Comparison of ENCODE assay signal across 8 cellular contexts in genomic region chr22:36363378-36363931, GRCh38.
A peak's percentile ranks its signal among the peaks of the same experiment; 100 is the strongest.
DNase-seq lines count a peak whose midpoint lies in the region; ATAC-seq and TF ChIP-seq lines count a peak whose summit lies in the region.

No MANE protein-coding gene starts in this region.

- H3K9ac ChIP-seq in iPS-20b (ENCODE audit: low read depth, low read length): peak overlapping the region; percentile 19; the same call in 1 of the 2 replicates

- DNase-seq in NCI-H748 (lab: John Stamatoyannopoulos, UW; ENCODE audit: unreplicated experiment) (peak; percentile 32), NCI-H748 treated with DMSO at 0.1 percent for 48 hours (lab: John Stamatoyannopoulos, UW) (no peak), posterior cingulate gyrus (no peak), DMS 273 treated with DMSO at 0.1 percent for 48 hours (lab: John Stamatoyannopoulos, UW) (no peak)

- H3K4me1 ChIP-seq in iPS-20b (ENCODE audit: insufficient read depth, low read length): peaks cover 73% of the 10 kb centered on the region

- TF ChIP-seq CTCF in WI38 (IDR thresholded peaks at IDR 0.05; ENCODE audit: low read depth, low read length): no peak

- no peak overlapping the region for H3K27ac ChIP-seq in iPS-20b (ENCODE audit: low read length)

- peaks cover 13% of the 10 kb centered on the region; the same call in 1 of the 2 replicates for H3K36me3 ChIP-seq in iPS-20b (ENCODE audit: insufficient read depth, low read depth, low read length)

- H3K9me3 ChIP-seq in iPS-20b (ENCODE audit: insufficient read depth, low read depth, low read length): no peaks in the 10 kb centered on the region

- H3K27me3 ChIP-seq in iPS-20b (ENCODE audit: insufficient read depth, low read length): no peaks in the 10 kb centered on the region

- H3K4me3 ChIP-seq in WI38 (ENCODE audit: low read depth, low read length) (0 out of 2 replicates have a peak overlapping the region, but pooled peaks have one; percentile 2), iPS-20b (ENCODE audit: low read length) (no peak overlapping the region)

- no peak for ATAC-seq in stimulated activated memory B cell treated with anti-CD40 and anti-IgM and Interleukin-4, amounts not matched to agents 10 μg/mL and 1 μg/mL and 100 μg/mL, for 72 hours
- no peak for ATAC-seq in GM18861 (IDR thresholded peaks at IDR 0.05; ENCODE audit: unreplicated experiment)

- intact Hi-C loops in posterior cingulate gyrus (cut with DNase I): no loop called here

- H3K27ac Mint-ChIP-seq in stimulated activated memory B cell treated with anti-CD40 and anti-IgM and Interleukin-4, amounts not matched to agents 10 μg/mL and 1 μg/mL and 100 μg/mL, for 72 hours: peak overlapping the region; percentile 89

- H3K4me1 Mint-ChIP-seq in stimulated activated memory B cell treated with anti-CD40 and anti-IgM and Interleukin-4, amounts not matched to agents 10 μg/mL and 1 μg/mL and 100 μg/mL, for 72 hours: peaks cover 100% of the 10 kb centered on the region

- H3K36me3 Mint-ChIP-seq in stimulated activated memory B cell treated with anti-CD40 and anti-IgM and Interleukin-4, amounts not matched to agents 10 μg/mL and 1 μg/mL and 100 μg/mL, for 72 hours: peaks cover 28% of the 10 kb centered on the region

- no peaks in the 10 kb centered on the region for H3K27me3 Mint-ChIP-seq in stimulated activated memory B cell treated with anti-CD40 and anti-IgM and Interleukin-4, amounts not matched to agents 10 μg/mL and 1 μg/mL and 100 μg/mL, for 72 hours

- H3K9me3 Mint-ChIP-seq in stimulated activated memory B cell treated with anti-CD40 and anti-IgM and Interleukin-4, amounts not matched to agents 10 μg/mL and 1 μg/mL and 100 μg/mL, for 72 hours: no peaks in the 10 kb centered on the region

- peak overlapping the region; percentile 50 for H3K4me3 Mint-ChIP-seq in stimulated activated memory B cell treated with anti-CD40 and anti-IgM and Interleukin-4, amounts not matched to agents 10 μg/mL and 1 μg/mL and 100 μg/mL, for 72 hours
